In genomic region chr20:50007369-50007768, GRCh38 we compare ENCODE assay signal across 30 cellular contexts. TPM values are rescaled to one million over a fixed set of nuclear protein-coding genes. Genes with fewer than 3 reads are reported as not detected.
"Had no signal": no experiment of that assay in that cellular context is flagged by ENCODE, and none has a peak within 500 bp of the region (broad histone marks: within the 10 kb centered on the region; RNA-seq: fewer than 3 reads in every experiment).

No MANE protein-coding gene starts in this region.

- H3K27ac Mint-ChIP-seq: mesothelial cell of epicardium; naive B cell; nephron progenitor cell; progenitor cell of endocrine pancreas; stimulated activated naive B cell treated with anti-CD40 and anti-IgM and Interleukin-4, amounts not matched to agents 10 μg/mL and 1 μg/mL and 100 μg/mL, for 72 hours had no signal

- DNase-seq: hippocampal formation; left ventricle myocardium inferior; mesendoderm; naive B cell; natural killer cell; nephron progenitor cell; occipital lobe; stimulated activated CD4-positive, alpha-beta T cell treated with anti-CD3 and anti-CD28 coated beads, Interleukin-12 subunit alpha, Interleukin-12 subunit beta, amount 100 ng/mL, for 4 hours; stimulated activated CD4-positive, alpha-beta T cell treated with anti-CD3 and anti-CD28 coated beads, Interleukin-15, amount 100 ng/mL, for 24 hours; stimulated activated CD4-positive, alpha-beta T cell treated with anti-CD3 and anti-CD28 coated beads, Interleukin-2, amount 100 ng/mL, for 24 hours; stimulated activated CD4-positive, alpha-beta T cell treated with anti-CD3 and anti-CD28 coated beads, Interleukin-4, amount 100 ng/mL, for 1 hour; stimulated activated naive B cell treated with anti-CD40 and anti-IgM and Interleukin-4, amounts not matched to agents 10 μg/mL and 1 μg/mL and 100 μg/mL, for 72 hours; stimulated activated naive CD8-positive, alpha-beta T cell treated with anti-CD3 and anti-CD28 coated beads, Interleukin-15, Interleukin-2, amounts not matched to agents 100 U/mL and 50 U/mL, for 24 hours; stomach; testis; thyroid gland; transverse colon; upper lobe of left lung had no signal

- H3K9me3 Mint-ChIP-seq: mesothelial cell of epicardium; naive B cell; natural killer cell; nephron progenitor cell; stimulated activated naive B cell treated with anti-CD40 and anti-IgM and Interleukin-4, amounts not matched to agents 10 μg/mL and 1 μg/mL and 100 μg/mL, for 72 hours had no signal

- H3K36me3 ChIP-seq: left ventricle myocardium inferior, neural progenitor cell, neutrophil, right atrium auricular region, stomach, thyroid gland, transverse colon, upper lobe of left lung, vagina had no signal

- H3K9ac ChIP-seq: neural progenitor cell, parathyroid adenoma had no signal

- H2AFZ ChIP-seq: neural progenitor cell, parathyroid adenoma had no signal

- H3K9me3 ChIP-seq: left ventricle myocardium inferior, neutrophil, right atrium auricular region, stomach, testis, thyroid gland, transverse colon, upper lobe of left lung, vagina had no signal

- H3K4me1 ChIP-seq: neural progenitor cell, parathyroid adenoma, testis had no signal

- H3K4me3 Mint-ChIP-seq: mesothelial cell of epicardium; nephron progenitor cell; neural progenitor cell; stimulated activated naive B cell treated with anti-CD40 and anti-IgM and Interleukin-4, amounts not matched to agents 10 μg/mL and 1 μg/mL and 100 μg/mL, for 72 hours had no signal

- ATAC-seq: sciatic nerve; stimulated activated naive B cell treated with anti-CD40 and anti-IgM and Interleukin-4, amounts not matched to agents 10 μg/mL and 1 μg/mL and 100 μg/mL, for 72 hours; stimulated activated naive CD8-positive, alpha-beta T cell treated with anti-CD3 and anti-CD28 coated beads, Interleukin-15, Interleukin-2, amounts not matched to agents 100 U/mL and 50 U/mL, for 24 hours had no signal

- H3K27me3 ChIP-seq: right atrium auricular region, testis, thyroid gland, vagina had no signal

- H3K36me3 Mint-ChIP-seq: mesothelial cell of epicardium; naive B cell; natural killer cell; neural progenitor cell; stimulated activated naive B cell treated with anti-CD40 and anti-IgM and Interleukin-4, amounts not matched to agents 10 μg/mL and 1 μg/mL and 100 μg/mL, for 72 hours had no signal

- H3K4me3 ChIP-seq: left ventricle myocardium inferior, lung, neural progenitor cell, right atrium auricular region, skin epidermis, stomach, testis, thyroid gland, transverse colon, upper lobe of left lung, vagina had no signal

- H3K4me2 ChIP-seq: neural progenitor cell had no signal

- H3K79me2 ChIP-seq: parathyroid adenoma had no signal

- FAIRE-seq: islet of Langerhans had no signal

- H3K27ac ChIP-seq: left ventricle myocardium inferior, neural progenitor cell, neutrophil, parathyroid adenoma, right atrium auricular region, skin epidermis, stomach, testis, thyroid gland, transverse colon, upper lobe of left lung, vagina had no signal

RNA-seq across cellular contexts. Expression of gene SNAI1, which starts 24.6 kb away (rescaled TPM):
- total RNA-seq: kidney epithelial cell, occipital lobe had no signal
